In genomic region chr5:132226516-132227234, GRCh38 we compare ENCODE assay signal across 8 cellular contexts. TPM values are rescaled to one million over a fixed set of nuclear protein-coding genes. Genes with fewer than 3 reads are reported as not detected.
DNase-seq lines count a peak whose midpoint lies in the region; ATAC-seq and TF ChIP-seq lines count a peak whose summit lies in the region.

No MANE protein-coding gene starts in this region.

- no peak overlapping the region for H2AK5ac ChIP-seq in trophoblast cell (ENCODE audit: low read length)

- ATAC-seq in SK-N-SH treated with all-trans-retinoic acid at 6 μM for 48 hours = peak; percentile 2; the same call in 1 of the 3 replicates
- no peak for ATAC-seq in gastroesophageal sphincter

- TF ChIP-seq EP300 in gastroesophageal sphincter (IDR thresholded peaks at IDR 0.05) = no peak

- no peak overlapping the region for H2BK5ac ChIP-seq in trophoblast cell (ENCODE audit: low read depth, low read length, poor library complexity)

- H3K14ac ChIP-seq in trophoblast cell (ENCODE audit: low read length) = peak overlapping the region; percentile 27

- no peak overlapping the region for H3K9ac ChIP-seq in trophoblast cell (ENCODE audit: low read length)

- no peak for TF ChIP-seq POLR2A in gastroesophageal sphincter (IDR thresholded peaks at IDR 0.05)

- DNase-seq in Daoy (ENCODE audit: low read depth) (peak; percentile 33), trophoblast cell (peak; percentile 59 to 61), Kasumi-1 (lab: John Stamatoyannopoulos, UW) (no peak), 8988T (no peak), NCI-H2171 treated with DMSO at 0.1 percent for 48 hours (lab: John Stamatoyannopoulos, UW) (no peak)
- DNase-seq in activated CD4-positive, alpha-beta T cell treated with anti-CD3 and anti-CD28 coated beads, Interleukin-2, amount 50 U/mL, for 4 hours = no peak

- peak overlapping the region; percentile 4 for H4K12ac ChIP-seq in trophoblast cell (ENCODE audit: low read depth, low read length)

- peak overlapping the region; percentile 94 for H4K8ac ChIP-seq in trophoblast cell (ENCODE audit: low read depth, low read length)

- H2BK120ac ChIP-seq in trophoblast cell (ENCODE audit: insufficient read depth, low read length, poor library complexity) = no peak overlapping the region

- H4K91ac ChIP-seq in trophoblast cell (ENCODE audit: low read depth, low read length) = peak overlapping the region; percentile 45

- H3K23ac ChIP-seq in trophoblast cell (ENCODE audit: low read length) = peak overlapping the region; percentile 18

- no peak for TF ChIP-seq CTCF in gastroesophageal sphincter (IDR thresholded peaks at IDR 0.05)

- peak overlapping the region; percentile 2 for H2BK12ac ChIP-seq in trophoblast cell (ENCODE audit: low read length)

- H3K4me1 ChIP-seq in gastroesophageal sphincter (peaks cover 11 to 64% (median 44%) of the 10 kb centered on the region in 3 donors), trophoblast cell (ENCODE audit: control insufficient read depth in 1 of 2, insufficient read depth in 2 of 2, low read length in 2 of 2) (peaks cover 11 to 12% of the 10 kb centered on the region in 2 experiments)

- peak overlapping the region; percentile 32 for H2AFZ ChIP-seq in trophoblast cell (ENCODE audit: insufficient read depth, low read length, poor library complexity)

- no peak overlapping the region for H3K18ac ChIP-seq in trophoblast cell (ENCODE audit: low read length)

- no peak overlapping the region for H3K4ac ChIP-seq in trophoblast cell (ENCODE audit: low read depth, low read length)

- H3K79me2 ChIP-seq in trophoblast cell (ENCODE audit: control insufficient read depth, insufficient read depth, low read length, poor library complexity) = peaks cover 8% of the 10 kb centered on the region

- H3K79me1 ChIP-seq in trophoblast cell (ENCODE audit: low read length) = peaks cover 13% of the 10 kb centered on the region

- H3K27ac ChIP-seq in gastroesophageal sphincter (peak overlapping the region; percentile 87 to 94 (median 92)), trophoblast cell (ENCODE audit: low read depth, low read length) (no peak overlapping the region)

- H3K36me3 ChIP-seq in gastroesophageal sphincter (no peaks in the 10 kb centered on the region), trophoblast cell (ENCODE audit: control insufficient read depth in 1 of 2, insufficient read depth in 2 of 2, low read length in 2 of 2) (no peaks in the 10 kb centered on the region)

- H3K9me3 ChIP-seq in gastroesophageal sphincter = no peaks in the 10 kb centered on the region
- no peaks in the 10 kb centered on the region for H3K9me3 ChIP-seq in trophoblast cell (ENCODE audit: insufficient read depth, low read depth, low read length)

- H3K4me3 ChIP-seq in gastroesophageal sphincter (peak overlapping the region; percentile 88 to 96), trophoblast cell (ENCODE audit: low read depth, low read length) (peak overlapping the region; percentile 58)

- H3K4me2 ChIP-seq in trophoblast cell (ENCODE audit: low read length) = peak overlapping the region; percentile 95

- H3K27me3 ChIP-seq in gastroesophageal sphincter = no peaks in the 10 kb centered on the region
- H3K27me3 ChIP-seq in trophoblast cell (ENCODE audit: insufficient read depth, low read length) = no peaks in the 10 kb centered on the region

- 80 to 92% methylated on average over 1 to 10 of the region's 23 CpGs for WGBS in gastroesophageal sphincter (ENCODE audit: low coverage in 1 of 2), 2 donors
- WGBS in trophoblast cell (ENCODE audit: extremely low coverage, insufficient coverage, insufficient read length) = no CpG with 5 or more reads among the region's 23 CpGs

TF ChIP-seq in SK-N-SH treated with all-trans-retinoic acid at 6 μM for 48 hours, 23 proteins besides CTCF, POLR2A, EP300 and RAD21:
- no peak for TF ChIP-seq TSHZ2 (CRISPR knock-in tag; IDR thresholded peaks at IDR 0.05)
- no peak for TF ChIP-seq GLIS3 (CRISPR knock-in tag; IDR thresholded peaks at IDR 0.05)
- TF ChIP-seq ISL1 (CRISPR knock-in tag; IDR thresholded peaks at IDR 0.05) = no peak

RNA-seq across cellular contexts. Expression of gene P4HA2, which starts 1.0 kb away (rescaled TPM):
- 118 and 119 TPM in 2 replicates for total RNA-seq in Daoy (2014; rRNA removed; shearing (Covaris generic))
- total RNA-seq in gastroesophageal sphincter = 10 to 100 TPM; 32.8 to 48.7 (median 37.6) TPM
- 31.5 and 32.0 TPM in 2 replicates for polyA plus RNA-seq in trophoblast cell (2013)

RNA-seq across cellular contexts. Expression of gene PDLIM4, which starts 30.8 kb away (rescaled TPM):
- total RNA-seq in Daoy (2014; rRNA removed; shearing (Covaris generic)) = 94.7 and 103 TPM in 2 replicates
- 100 to 1,000 TPM in 1 of 4 donors, 10 to 100 TPM in 3; 75.0 to 200 (median 92.7) TPM for total RNA-seq in gastroesophageal sphincter
- 15.8 and 16.7 TPM in 2 replicates for polyA plus RNA-seq in trophoblast cell (2013)

Comparison
In these comparisons a context has a peak if more than half of its experiments do, and no peak if none do; other contexts are left out.
1. DNase-seq: peak in Daoy (single experiment) and trophoblast cell (2 of 2); none in Kasumi-1 (0 of 2), 8988T (single experiment), activated CD4-positive, alpha-beta T cell treated with anti-CD3 and anti-CD28 coated beads, Interleukin-2, amount 50 U/mL, for 4 hours (0 of 2) and NCI-H2171 treated with DMSO at 0.1 percent for 48 hours (single experiment).